Comparison of ENCODE assay signal across 25 cellular contexts in the genomic region with DNA sequence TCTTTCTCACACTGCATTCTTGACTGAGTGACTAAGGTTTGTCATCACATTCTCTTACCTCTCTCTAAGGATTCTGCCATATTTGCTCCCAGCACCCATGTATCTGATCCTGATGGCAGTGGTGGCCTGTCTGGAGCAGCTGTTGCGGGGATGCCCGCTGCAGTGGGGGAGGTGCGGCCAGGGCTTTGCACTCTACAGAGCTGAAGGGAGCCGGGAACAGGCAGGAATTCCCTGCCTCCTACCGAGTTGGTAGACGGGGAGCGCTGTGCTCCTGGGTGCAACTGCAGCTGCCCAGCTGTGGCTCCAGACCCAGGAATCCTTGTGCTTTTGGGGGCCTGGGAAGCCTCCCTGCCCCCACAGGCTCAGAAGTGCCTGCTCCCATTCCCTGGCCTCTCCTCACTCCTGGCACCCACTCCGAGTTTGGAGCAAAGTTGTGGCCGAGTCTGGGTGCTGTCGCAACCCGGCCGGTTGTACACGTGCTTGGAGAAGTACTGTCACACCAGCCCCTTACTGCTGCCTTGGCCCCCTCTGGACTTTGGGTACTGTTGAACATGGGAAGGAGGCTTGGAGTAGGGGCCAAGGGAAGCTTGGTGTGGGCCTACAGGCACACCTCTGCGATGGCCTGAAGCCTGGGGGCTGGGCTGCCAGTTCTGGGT.
"Had no signal": no experiment of that assay in that cellular context is flagged by ENCODE, and none has a peak within 500 bp of the region (broad histone marks: within the 10 kb centered on the region; RNA-seq: fewer than 3 reads in every experiment).

No MANE protein-coding gene starts in this region.

- H3K36me3 ChIP-seq: brain microvascular endothelial cell had no signal

- H3K27me3 ChIP-seq: brain microvascular endothelial cell had no signal

- H3K27ac ChIP-seq: brain microvascular endothelial cell, coronary artery, dorsolateral prefrontal cortex had no signal

- FAIRE-seq: astrocyte, bronchial epithelial cell, frontal cortex had no signal

- H3K4me3 ChIP-seq: coronary artery, dorsolateral prefrontal cortex had no signal

- DNase-seq: activated CD4-positive, alpha-beta memory T cell treated with anti-CD3 and anti-CD28 coated beads for 36 hours; activated CD4-positive, alpha-beta T cell treated with anti-CD3 and anti-CD28 coated beads for 36 hours; activated CD4-positive, alpha-beta T cell treated with anti-CD3 and anti-CD28 coated beads, Interleukin-2, amount 10 ng/mL, durations not matched to agents 24 days and 14 days; activated CD4-positive, CD25-positive, alpha-beta regulatory T cell; activated CD4-positive, CD25-positive, alpha-beta regulatory T cell treated with anti-CD3 and anti-CD28 coated beads, Interleukin-2, amount 50 U/mL, for 72 hours; activated effector memory CD4-positive, alpha-beta T cell treated with Interleukin-2 at 50 U/mL for 16 hours; activated gamma-delta T cell treated with Interleukin-2 at 50 U/mL for 16 hours; activated naive CD4-positive, alpha-beta T cell treated with anti-CD3 and anti-CD28 coated beads, Interleukin-2, amount 50 U/mL, for 16 hours; activated naive CD4-positive, alpha-beta T cell treated with Interleukin-2 at 50 U/mL for 16 hours; activated T-cell treated with anti-CD3 and anti-CD28 coated beads, Interleukin-2, amount 50 U/mL, for 4 hours; amniotic stem cell; anterior cingulate cortex; brain microvascular endothelial cell; dorsolateral prefrontal cortex; effector memory CD4-positive, alpha-beta T cell; endodermal cell; foreskin fibroblast; head of caudate nucleus; T-helper 2 cell had no signal

- ATAC-seq: activated CD4-positive, alpha-beta T cell treated with anti-CD3 and anti-CD28 coated beads for 36 hours; activated T-cell treated with anti-CD3 and anti-CD28 coated beads, Interleukin-2, amount 50 U/mL, for 4 hours; activated T-helper 17 cell treated with anti-CD3 and anti-CD28 coated beads, Interleukin-2, amount 50 U/mL, for 72 hours; esophagus mucosa had no signal
